In genomic region chr2:151862688-151863087, GRCh38 we compare ENCODE assay signal across 1 cellular context.
TF ChIP-seq lines count a peak whose summit lies in the region.

No MANE protein-coding gene starts in this region.

TF ChIP-seq in GM12878, 131 proteins besides CTCF, POLR2A, EP300 and RAD21 (continued from another document):
- TF ChIP-seq BCL3 (IDR thresholded peaks at IDR 0.05; ENCODE audit: borderline replicate concordance, insufficient read depth, low read depth, low read length, poor library complexity, severe bottlenecking) (no peak), KLF5 (IDR thresholded peaks at IDR 0.05; ENCODE audit: partially characterized antibody) (no peak), YBX1 (IDR thresholded peaks at IDR 0.05) (no peak), TAF1 (IDR thresholded peaks at IDR 0.05; ENCODE audit: borderline replicate concordance, low read depth, low read length) (no peak), CREB1 (IDR thresholded peaks at IDR 0.05; ENCODE audit: low read depth) (no peak; the same call in 1 of the 2 replicates), E2F8 (IDR thresholded peaks at IDR 0.05; ENCODE audit: low read depth, partially characterized antibody) (no peak), WRNIP1 (IDR thresholded peaks at IDR 0.05; ENCODE audit: borderline replicate concordance, low read depth, low read length) (no peak), CEBPB (IDR thresholded peaks at IDR 0.05; ENCODE audit: borderline replicate concordance in 1 of 2, low read depth in 2 of 2, low read length in 2 of 2) (no peak), FOS (IDR thresholded peaks at IDR 0.05; ENCODE audit: borderline replicate concordance, extremely low read depth, insufficient read length) (no peak), TCF12 (IDR thresholded peaks at IDR 0.05; ENCODE audit: low read depth, low read length) (no peak), ZBTB11 (CRISPR knock-in tag; IDR thresholded peaks at IDR 0.05) (no peak), BCLAF1 (IDR thresholded peaks at IDR 0.05) (no peak), EZH2 (IDR thresholded peaks at IDR 0.05; ENCODE audit: borderline replicate concordance, control insufficient read depth, low read depth, low read length) (no peak)
